ENCODE assay signal across 1 cellular context in the genomic region with DNA sequence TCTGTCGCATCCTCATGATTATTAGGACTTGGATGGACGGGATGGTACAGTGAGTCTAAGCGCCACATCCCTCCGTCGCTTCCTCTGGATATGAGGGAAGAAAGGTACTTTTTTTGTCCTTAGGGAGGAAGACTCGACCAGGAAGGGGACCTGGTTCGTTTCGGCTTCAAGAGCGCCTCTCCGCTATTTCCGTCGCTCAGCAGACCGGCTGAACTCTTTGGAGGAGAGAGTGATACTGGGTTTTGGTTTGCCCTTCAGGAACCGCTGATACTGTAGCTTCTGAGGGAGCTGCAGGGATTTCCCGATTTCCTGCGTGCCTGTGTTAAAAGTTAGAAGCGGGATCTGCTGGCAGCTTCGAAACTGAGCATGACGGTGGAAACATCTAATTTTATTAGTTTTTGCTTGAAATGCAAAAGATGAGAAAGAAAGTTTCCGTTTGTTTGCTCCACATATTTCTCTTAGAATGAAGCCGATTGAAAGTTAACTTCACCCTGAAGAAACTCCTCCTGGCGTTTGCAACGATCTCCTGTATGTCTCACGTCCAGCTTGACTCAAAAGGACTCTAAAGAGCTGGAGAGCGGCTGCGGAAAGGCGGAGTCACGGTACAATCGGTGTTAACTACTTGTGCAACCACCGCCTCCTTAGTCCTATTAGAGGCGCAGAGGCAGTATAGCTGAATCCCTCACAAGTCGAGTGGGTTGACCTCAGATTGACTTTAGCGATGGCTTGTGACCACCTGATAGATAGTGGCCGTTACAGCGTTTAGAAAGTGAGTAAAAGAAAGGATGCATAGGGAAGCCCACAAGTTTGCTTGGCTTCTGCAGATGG.
A peak's percentile ranks its signal among the peaks of the same experiment; 100 is the strongest.
TF ChIP-seq lines count a peak whose summit lies in the region.

No MANE protein-coding gene starts in this region.

TF ChIP-seq in HepG2, 621 proteins besides CTCF, POLR2A, EP300 and RAD21 (continued from another document):
- TF ChIP-seq, protein P1, sequence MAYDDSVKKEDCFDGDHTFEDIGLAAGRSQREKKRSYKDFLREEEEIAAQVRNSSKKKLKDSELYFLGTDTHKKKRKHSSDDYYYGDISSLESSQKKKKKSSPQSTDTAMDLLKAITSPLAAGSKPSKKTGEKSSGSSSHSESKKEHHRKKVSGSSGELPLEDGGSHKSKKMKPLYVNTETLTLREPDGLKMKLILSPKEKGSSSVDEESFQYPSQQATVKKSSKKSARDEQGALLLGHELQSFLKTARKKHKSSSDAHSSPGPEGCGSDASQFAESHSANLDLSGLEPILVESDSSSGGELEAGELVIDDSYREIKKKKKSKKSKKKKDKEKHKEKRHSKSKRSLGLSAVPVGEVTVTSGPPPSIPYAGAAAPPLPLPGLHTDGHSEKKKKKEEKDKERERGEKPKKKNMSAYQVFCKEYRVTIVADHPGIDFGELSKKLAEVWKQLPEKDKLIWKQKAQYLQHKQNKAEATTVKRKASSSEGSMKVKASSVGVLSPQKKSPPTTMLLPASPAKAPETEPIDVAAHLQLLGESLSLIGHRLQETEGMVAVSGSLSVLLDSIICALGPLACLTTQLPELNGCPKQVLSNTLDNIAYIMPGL (CRISPR knock-in tag; IDR thresholded peaks at IDR 0.05; ENCODE audit: borderline replicate concordance in 1 of 2, low read depth in 1 of 2) = 0 out of 4 replicates have a peak, but pooled peaks have one; percentile 4 to 15
- TF ChIP-seq ZNF83 (CRISPR knock-in tag; IDR thresholded peaks at IDR 0.05; ENCODE audit: borderline replicate concordance) = no peak
- TF ChIP-seq DMTF1 (CRISPR knock-in tag; IDR thresholded peaks at IDR 0.05) = no peak
- TF ChIP-seq ZNF652 (CRISPR knock-in tag; IDR thresholded peaks at IDR 0.05; ENCODE audit: borderline replicate concordance, low read depth) = peak; percentile 70
- no peak for TF ChIP-seq PHF20 (CRISPR knock-in tag; IDR thresholded peaks at IDR 0.05)
- 0 out of 2 replicates have a peak, but pooled peaks have one; percentile 38 for TF ChIP-seq ZNF878 (CRISPR knock-in tag; IDR thresholded peaks at IDR 0.05)
TF ChIP-seq in HepG2: peak in this region for 4.
